1 cellular context compared by ENCODE assay signal in the genomic region with DNA sequence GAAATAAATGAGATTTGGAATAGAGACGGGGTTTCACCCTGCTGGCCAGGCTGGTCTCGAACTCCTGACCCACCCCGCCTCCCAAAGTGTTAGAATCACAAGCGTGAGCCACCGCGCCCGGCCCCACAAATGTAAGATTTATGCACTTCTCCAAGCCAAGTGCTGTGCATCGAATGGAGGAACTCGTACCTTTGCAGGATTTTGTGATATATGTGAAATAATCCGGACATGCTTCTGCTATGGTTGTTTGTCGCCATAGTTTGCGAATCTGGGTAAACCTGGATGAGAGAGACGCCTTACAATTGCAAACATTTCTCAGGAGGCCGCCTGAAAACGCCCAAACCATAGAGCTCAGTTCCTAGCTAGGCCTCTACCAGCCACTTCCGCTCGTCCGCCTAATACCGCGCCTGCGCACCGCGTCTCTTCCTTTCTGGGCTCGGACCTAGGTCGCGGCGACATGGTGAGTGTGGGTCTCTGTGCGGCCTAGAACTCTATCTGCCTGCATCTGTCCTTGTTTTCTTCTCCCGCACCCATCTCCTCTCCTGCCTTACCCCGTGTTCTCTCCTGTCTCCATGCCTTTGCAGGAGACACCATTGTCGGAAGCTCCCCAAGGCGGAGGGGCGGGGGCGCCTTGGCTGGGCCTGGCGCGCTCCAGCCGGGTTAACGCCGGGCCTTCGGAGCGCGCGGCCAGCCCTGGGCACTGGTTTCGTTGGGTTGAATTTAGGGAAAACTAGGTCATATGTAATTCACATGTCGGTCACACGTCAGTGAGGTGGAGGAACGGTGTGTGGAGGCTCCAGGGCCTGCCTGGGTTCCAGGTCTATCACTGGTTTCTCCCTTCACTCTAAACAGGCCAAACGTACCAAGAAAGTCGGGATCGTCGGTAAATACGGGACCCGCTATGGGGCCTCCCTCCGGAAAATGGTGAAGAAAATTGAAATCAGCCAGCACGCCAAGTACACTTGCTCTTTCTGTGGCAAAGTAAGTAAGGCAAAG.
TF ChIP-seq lines count a peak whose summit lies in the region.

A gene (plus strand): TSS at position 427 of the 996 bp plus-strand sequence. CDS start 31 bp downstream, at position 458.

TF ChIP-seq in GM23338, 12 proteins besides CTCF, POLR2A, EP300 and RAD21:
- TF ChIP-seq CREB1 (CRISPR knock-in tag; IDR thresholded peaks at IDR 0.05; ENCODE audit: low read depth): no peak
- TF ChIP-seq, protein P1, sequence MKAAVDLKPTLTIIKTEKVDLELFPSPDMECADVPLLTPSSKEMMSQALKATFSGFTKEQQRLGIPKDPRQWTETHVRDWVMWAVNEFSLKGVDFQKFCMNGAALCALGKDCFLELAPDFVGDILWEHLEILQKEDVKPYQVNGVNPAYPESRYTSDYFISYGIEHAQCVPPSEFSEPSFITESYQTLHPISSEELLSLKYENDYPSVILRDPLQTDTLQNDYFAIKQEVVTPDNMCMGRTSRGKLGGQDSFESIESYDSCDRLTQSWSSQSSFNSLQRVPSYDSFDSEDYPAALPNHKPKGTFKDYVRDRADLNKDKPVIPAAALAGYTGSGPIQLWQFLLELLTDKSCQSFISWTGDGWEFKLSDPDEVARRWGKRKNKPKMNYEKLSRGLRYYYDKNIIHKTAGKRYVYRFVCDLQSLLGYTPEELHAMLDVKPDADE (IDR thresholded peaks at IDR 0.05): peak; percentile 83
- TF ChIP-seq, protein P2, sequence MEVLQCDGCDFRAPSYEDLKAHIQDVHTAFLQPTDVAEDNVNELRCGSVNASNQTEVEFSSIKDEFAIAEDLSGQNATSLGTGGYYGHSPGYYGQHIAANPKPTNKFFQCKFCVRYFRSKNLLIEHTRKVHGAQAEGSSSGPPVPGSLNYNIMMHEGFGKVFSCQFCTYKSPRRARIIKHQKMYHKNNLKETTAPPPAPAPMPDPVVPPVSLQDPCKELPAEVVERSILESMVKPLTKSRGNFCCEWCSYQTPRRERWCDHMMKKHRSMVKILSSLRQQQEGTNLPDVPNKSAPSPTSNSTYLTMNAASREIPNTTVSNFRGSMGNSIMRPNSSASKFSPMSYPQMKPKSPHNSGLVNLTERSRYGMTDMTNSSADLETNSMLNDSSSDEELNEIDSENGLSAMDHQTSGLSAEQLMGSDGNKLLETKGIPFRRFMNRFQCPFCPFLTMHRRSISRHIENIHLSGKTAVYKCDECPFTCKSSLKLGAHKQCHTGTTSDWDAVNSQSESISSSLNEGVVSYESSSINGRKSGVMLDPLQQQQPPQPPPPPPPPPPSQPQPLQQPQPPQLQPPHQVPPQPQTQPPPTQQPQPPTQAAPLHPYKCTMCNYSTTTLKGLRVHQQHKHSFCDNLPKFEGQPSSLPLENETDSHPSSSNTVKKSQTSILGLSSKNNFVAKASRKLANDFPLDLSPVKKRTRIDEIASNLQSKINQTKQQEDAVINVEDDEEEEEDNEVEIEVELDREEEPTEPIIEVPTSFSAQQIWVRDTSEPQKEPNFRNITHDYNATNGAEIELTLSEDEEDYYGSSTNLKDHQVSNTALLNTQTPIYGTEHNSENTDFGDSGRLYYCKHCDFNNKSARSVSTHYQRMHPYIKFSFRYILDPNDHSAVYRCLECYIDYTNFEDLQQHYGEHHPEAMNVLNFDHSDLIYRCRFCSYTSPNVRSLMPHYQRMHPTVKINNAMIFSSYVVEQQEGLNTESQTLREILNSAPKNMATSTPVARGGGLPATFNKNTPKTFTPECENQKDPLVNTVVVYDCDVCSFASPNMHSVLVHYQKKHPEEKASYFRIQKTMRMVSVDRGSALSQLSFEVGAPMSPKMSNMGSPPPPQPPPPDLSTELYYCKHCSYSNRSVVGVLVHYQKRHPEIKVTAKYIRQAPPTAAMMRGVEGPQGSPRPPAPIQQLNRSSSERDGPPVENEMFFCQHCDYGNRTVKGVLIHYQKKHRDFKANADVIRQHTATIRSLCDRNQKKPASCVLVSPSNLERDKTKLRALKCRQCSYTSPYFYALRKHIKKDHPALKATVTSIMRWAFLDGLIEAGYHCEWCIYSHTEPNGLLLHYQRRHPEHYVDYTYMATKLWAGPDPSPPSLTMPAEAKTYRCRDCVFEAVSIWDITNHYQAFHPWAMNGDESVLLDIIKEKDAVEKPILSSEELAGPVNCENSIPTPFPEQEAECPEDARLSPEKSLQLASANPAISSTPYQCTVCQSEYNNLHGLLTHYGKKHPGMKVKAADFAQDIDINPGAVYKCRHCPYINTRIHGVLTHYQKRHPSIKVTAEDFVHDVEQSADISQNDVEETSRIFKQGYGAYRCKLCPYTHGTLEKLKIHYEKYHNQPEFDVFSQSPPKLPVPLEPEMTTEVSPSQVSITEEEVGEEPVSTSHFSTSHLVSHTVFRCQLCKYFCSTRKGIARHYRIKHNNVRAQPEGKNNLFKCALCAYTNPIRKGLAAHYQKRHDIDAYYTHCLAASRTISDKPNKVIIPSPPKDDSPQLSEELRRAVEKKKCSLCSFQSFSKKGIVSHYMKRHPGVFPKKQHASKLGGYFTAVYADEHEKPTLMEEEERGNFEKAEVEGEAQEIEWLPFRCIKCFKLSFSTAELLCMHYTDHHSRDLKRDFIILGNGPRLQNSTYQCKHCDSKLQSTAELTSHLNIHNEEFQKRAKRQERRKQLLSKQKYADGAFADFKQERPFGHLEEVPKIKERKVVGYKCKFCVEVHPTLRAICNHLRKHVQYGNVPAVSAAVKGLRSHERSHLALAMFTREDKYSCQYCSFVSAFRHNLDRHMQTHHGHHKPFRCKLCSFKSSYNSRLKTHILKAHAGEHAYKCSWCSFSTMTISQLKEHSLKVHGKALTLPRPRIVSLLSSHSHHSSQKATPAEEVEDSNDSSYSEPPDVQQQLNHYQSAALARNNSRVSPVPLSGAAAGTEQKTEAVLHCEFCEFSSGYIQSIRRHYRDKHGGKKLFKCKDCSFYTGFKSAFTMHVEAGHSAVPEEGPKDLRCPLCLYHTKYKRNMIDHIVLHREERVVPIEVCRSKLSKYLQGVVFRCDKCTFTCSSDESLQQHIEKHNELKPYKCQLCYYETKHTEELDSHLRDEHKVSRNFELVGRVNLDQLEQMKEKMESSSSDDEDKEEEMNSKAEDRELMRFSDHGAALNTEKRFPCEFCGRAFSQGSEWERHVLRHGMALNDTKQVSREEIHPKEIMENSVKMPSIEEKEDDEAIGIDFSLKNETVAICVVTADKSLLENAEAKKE (CRISPR knock-in tag; IDR thresholded peaks at IDR 0.05): peak; percentile 78
- TF ChIP-seq JUNB (IDR thresholded peaks at IDR 0.05; ENCODE audit: unreplicated experiment): no peak
- TF ChIP-seq POLR2AphosphoS5 (IDR thresholded peaks at IDR 0.05; ENCODE audit: low read depth): peak; percentile 100
- TF ChIP-seq, protein P3, sequence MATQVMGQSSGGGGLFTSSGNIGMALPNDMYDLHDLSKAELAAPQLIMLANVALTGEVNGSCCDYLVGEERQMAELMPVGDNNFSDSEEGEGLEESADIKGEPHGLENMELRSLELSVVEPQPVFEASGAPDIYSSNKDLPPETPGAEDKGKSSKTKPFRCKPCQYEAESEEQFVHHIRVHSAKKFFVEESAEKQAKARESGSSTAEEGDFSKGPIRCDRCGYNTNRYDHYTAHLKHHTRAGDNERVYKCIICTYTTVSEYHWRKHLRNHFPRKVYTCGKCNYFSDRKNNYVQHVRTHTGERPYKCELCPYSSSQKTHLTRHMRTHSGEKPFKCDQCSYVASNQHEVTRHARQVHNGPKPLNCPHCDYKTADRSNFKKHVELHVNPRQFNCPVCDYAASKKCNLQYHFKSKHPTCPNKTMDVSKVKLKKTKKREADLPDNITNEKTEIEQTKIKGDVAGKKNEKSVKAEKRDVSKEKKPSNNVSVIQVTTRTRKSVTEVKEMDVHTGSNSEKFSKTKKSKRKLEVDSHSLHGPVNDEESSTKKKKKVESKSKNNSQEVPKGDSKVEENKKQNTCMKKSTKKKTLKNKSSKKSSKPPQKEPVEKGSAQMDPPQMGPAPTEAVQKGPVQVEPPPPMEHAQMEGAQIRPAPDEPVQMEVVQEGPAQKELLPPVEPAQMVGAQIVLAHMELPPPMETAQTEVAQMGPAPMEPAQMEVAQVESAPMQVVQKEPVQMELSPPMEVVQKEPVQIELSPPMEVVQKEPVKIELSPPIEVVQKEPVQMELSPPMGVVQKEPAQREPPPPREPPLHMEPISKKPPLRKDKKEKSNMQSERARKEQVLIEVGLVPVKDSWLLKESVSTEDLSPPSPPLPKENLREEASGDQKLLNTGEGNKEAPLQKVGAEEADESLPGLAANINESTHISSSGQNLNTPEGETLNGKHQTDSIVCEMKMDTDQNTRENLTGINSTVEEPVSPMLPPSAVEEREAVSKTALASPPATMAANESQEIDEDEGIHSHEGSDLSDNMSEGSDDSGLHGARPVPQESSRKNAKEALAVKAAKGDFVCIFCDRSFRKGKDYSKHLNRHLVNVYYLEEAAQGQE (IDR thresholded peaks at IDR 0.05; ENCODE audit: unreplicated experiment): peak; percentile 12
